34 cellular contexts compared by ENCODE assay signal in the genomic region with DNA sequence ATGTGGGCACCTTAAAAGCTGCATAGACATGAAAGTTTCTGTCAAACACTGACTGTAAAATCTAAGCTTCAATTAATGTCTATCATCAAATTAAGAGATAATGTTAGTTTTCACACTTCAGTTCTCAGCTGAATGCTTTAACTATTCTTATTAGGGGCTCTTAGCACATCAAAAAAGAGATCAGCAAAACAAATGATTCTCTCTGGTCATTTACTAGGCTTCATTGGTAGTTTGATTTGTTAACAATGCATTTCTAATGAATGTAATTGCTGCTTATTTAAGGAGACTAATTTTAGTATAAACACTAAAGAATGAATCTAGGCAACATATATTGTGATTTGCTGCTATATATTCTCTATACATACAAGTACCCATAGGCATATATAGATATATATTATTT.
A peak's percentile ranks its signal among the peaks of the same experiment; 100 is the strongest.
DNase-seq lines count a peak whose midpoint lies in the region; ATAC-seq, FAIRE-seq and TF ChIP-seq lines count a peak whose summit lies in the region.
"Had no signal": no experiment of that assay in that cellular context is flagged by ENCODE, and none has a peak within 500 bp of the region (broad histone marks: within the 10 kb centered on the region; RNA-seq: fewer than 3 reads in every experiment).

No MANE protein-coding gene starts in this region.

- no peaks in the 10 kb centered on the region for H3K23me2 ChIP-seq in H1 (ENCODE audit: low read depth, low read length)

- no peak overlapping the region for H3K18ac ChIP-seq in H1 (ENCODE audit: extremely low read depth, low read length)

- no peak overlapping the region for H4K8ac ChIP-seq in H1 (ENCODE audit: extremely low read depth, insufficient read depth, low read length)

- H3K27ac Mint-ChIP-seq in GM23338, result no peak overlapping the region
- no peak overlapping the region for H3K27ac Mint-ChIP-seq in T-helper 17 cell
- H3K27ac Mint-ChIP-seq: B cell; CD14-positive monocyte; CD4-positive, alpha-beta memory T cell; CD4-positive, alpha-beta T cell; CD4-positive, CD25-positive, alpha-beta regulatory T cell; CD8-positive, alpha-beta memory T cell; CD8-positive, alpha-beta T cell had no signal

- H3F3A ChIP-seq in GM23338 (replicated peaks; ENCODE audit: low read depth), result no peaks in the 10 kb centered on the region

- H3K27me3 ChIP-seq in GM23338 (ENCODE audit: insufficient read depth), result no peaks in the 10 kb centered on the region
- H3K27me3 ChIP-seq in H1 (replicated peaks in 1 of 4; ENCODE audit: control insufficient read depth in 3 of 4, extremely low read depth in 1 of 4, insufficient read depth in 3 of 4, low read length in 3 of 4), result no peaks in the 10 kb centered on the region; a peak in 1 of 7 replicates
- H3K27me3 ChIP-seq: BE2C; BLaER1; BLaER1 treated with 17β-estradiol and CSF1 and Interleukin-3, amounts not matched to agents 10 nM and 100 nM had no signal

- H3K36me3 ChIP-seq in GM23338 (ENCODE audit: insufficient read depth), result no peaks in the 10 kb centered on the region
- no peaks in the 10 kb centered on the region for H3K36me3 ChIP-seq in H1 (ENCODE audit: control insufficient read depth in 2 of 4, insufficient read depth in 4 of 4, low read length in 3 of 4)
- H3K36me3 ChIP-seq: BE2C; BLaER1; BLaER1 treated with 17β-estradiol and CSF1 and Interleukin-3, amounts not matched to agents 10 nM and 100 nM had no signal

- peaks cover 12% of the 10 kb centered on the region; the same call in 1 of the 3 replicates for H3K36me3 Mint-ChIP-seq in GM23338 (ENCODE audit: low read depth)
- H3K36me3 Mint-ChIP-seq in T-helper 17 cell (ENCODE audit: low read depth), result no peaks in the 10 kb centered on the region
- H3K36me3 Mint-ChIP-seq: CD14-positive monocyte; CD4-positive, alpha-beta memory T cell; CD4-positive, CD25-positive, alpha-beta regulatory T cell; CD8-positive, alpha-beta T cell had no signal

- ATAC-seq in GM23338, result no peak
- ATAC-seq in T-helper 17 cell, result no peak
- ATAC-seq: A549; CD8-positive, alpha-beta T cell had no signal

- H3K14ac ChIP-seq in H1 (ENCODE audit: insufficient read length), result no peak overlapping the region

- CTCF ChIA-PET in H1 (lab: Charles Lee; ENCODE audit: partially characterized antibody), result no interaction called here

- TF ChIP-seq POLR2A in H1 (IDR thresholded peaks at IDR 0.05; ENCODE audit: control extremely low read depth in 1 of 2, low read depth in 2 of 2, low read length in 2 of 2), result no peak

- H4K5ac ChIP-seq in H1 (ENCODE audit: insufficient read length, low read depth, low read length), result no peak overlapping the region

- no peaks in the 10 kb centered on the region for H3K79me1 ChIP-seq in H1 (ENCODE audit: low read depth, low read length)

- no peaks in the 10 kb centered on the region for H3K9me2 ChIP-seq in GM23338 (ENCODE audit: insufficient read depth)

- DNase-seq in D721Med (ENCODE audit: insufficient read length, low spot score) (no peak), GM23338 (ENCODE audit: low spot score) (no peak), H1 (ENCODE audit: low read depth in 1 of 2, low spot score in 2 of 2) (no peak), NCI-H187 treated with DMSO at 0.1 percent for 48 hours (lab: John Stamatoyannopoulos, UW) (no peak), T-helper 17 cell (no peak)
- DNase-seq in activated CD8-positive, alpha-beta memory T cell treated with anti-CD3 and anti-CD28 coated beads, Interleukin-2, amount 50 U/mL, for 48 hours, result no peak
- DNase-seq: 8988T; ACHN; AML-193; BE2C; C1 segment of cervical spinal cord; Caco-2; Calu3; CD4-positive, alpha-beta memory T cell; CD4-positive, alpha-beta T cell; CD4-positive, CD25-positive, alpha-beta regulatory T cell; CD8-positive, alpha-beta memory T cell; CD8-positive, alpha-beta T cell; COR-L47; DMS 273 treated with DMSO at 0.1 percent for 48 hours; DMS153; DMS53; DMS79; DMS79 treated with DMSO at 0.1 percent for 48 hours; DND-41; EL had no signal

- TF ChIP-seq RAD21 in H1 (IDR thresholded peaks at IDR 0.05 in 1 of 2, conservative IDR thresholded peaks at IDR 0.05 in 1 of 2; ENCODE audit: low read depth in 2 of 2, low read length in 2 of 2), result no peak

- H3K56ac ChIP-seq in H1 (replicated peaks; ENCODE audit: insufficient read length, low read depth, low read length), result no peak overlapping the region

- H2BK120ac ChIP-seq in H1 (replicated peaks; ENCODE audit: low read depth, low read length), result no peak overlapping the region

- H3K9me3 ChIP-seq in H1 (ENCODE audit: insufficient read depth in 2 of 2, low read depth in 1 of 2, low read length in 1 of 2) (no peaks in the 10 kb centered on the region), T-helper 17 cell (ENCODE audit: control insufficient read depth, low read length, poor library complexity, severe bottlenecking) (no peaks in the 10 kb centered on the region)
- H3K9me3 ChIP-seq: A549; BE2C; BLaER1; BLaER1 treated with 17β-estradiol and CSF1 and Interleukin-3, amounts not matched to agents 10 nM and 100 nM; Caco-2 had no signal

- H3K27ac ChIP-seq in GM23338 (ENCODE audit: low read depth) (no peak overlapping the region), H1 (ENCODE audit: low read depth, low read length) (no peak overlapping the region)
- H3K27ac ChIP-seq: 22Rv1; A549; BLaER1; BLaER1 treated with 17β-estradiol and CSF1 and Interleukin-3, amounts not matched to agents 10 nM and 100 nM; C4-2B had no signal

- no peak for TF ChIP-seq EP300 in H1 (IDR thresholded peaks at IDR 0.05; ENCODE audit: borderline replicate concordance in 1 of 2, low read depth in 2 of 2, low read length in 2 of 2)

- no peak overlapping the region for H2BK5ac ChIP-seq in H1 (ENCODE audit: low read depth, low read length)

- H3K4me1 ChIP-seq in GM23338 (ENCODE audit: insufficient read depth) (peaks cover 14% of the 10 kb centered on the region), H1 (replicated peaks in 1 of 4; ENCODE audit: control insufficient read depth in 3 of 4, insufficient read depth in 4 of 4, low read length in 3 of 4) (no peaks in the 10 kb centered on the region; a peak in 1 of 7 replicates)
- H3K4me1 ChIP-seq: A549; BE2C; BLaER1; BLaER1 treated with 17β-estradiol and CSF1 and Interleukin-3, amounts not matched to agents 10 nM and 100 nM; Caco-2 had no signal

- peak overlapping the region; percentile 13; the same call in 1 of the 2 replicates for H3K4me2 ChIP-seq in GM23338
- H3K4me2 ChIP-seq in H1 (ENCODE audit: insufficient read depth in 1 of 2, low read depth in 2 of 2, low read length in 2 of 2), result no peak overlapping the region
- H3K4me2 ChIP-seq: A549; BLaER1; BLaER1 treated with 17β-estradiol and CSF1 and Interleukin-3, amounts not matched to agents 10 nM and 100 nM had no signal

- peaks cover 2% of the 10 kb centered on the region for H3K27me3 Mint-ChIP-seq in GM23338 (ENCODE audit: insufficient read depth, low read depth, poor library complexity)
- H3K27me3 Mint-ChIP-seq in T-helper 17 cell, result no peaks in the 10 kb centered on the region
- H3K27me3 Mint-ChIP-seq: B cell; CD4-positive, alpha-beta memory T cell; CD4-positive, alpha-beta T cell; CD4-positive, CD25-positive, alpha-beta regulatory T cell had no signal

- H3K4me3 ChIP-seq in GM23338, result no peak overlapping the region
- no peak overlapping the region for H3K4me3 ChIP-seq in H1 (ENCODE audit: extremely low read depth in 1 of 4, insufficient read depth in 2 of 4, low read depth in 3 of 4, low read length in 4 of 4)
- H3K4me3 ChIP-seq: A549; BLaER1; BLaER1 treated with 17β-estradiol and CSF1 and Interleukin-3, amounts not matched to agents 10 nM and 100 nM had no signal

- no peak overlapping the region for H4K91ac ChIP-seq in H1 (replicated peaks; ENCODE audit: insufficient read length, low read length)

- no peaks in the 10 kb centered on the region for H4K20me1 ChIP-seq in GM23338 (replicated peaks; ENCODE audit: insufficient read depth)
- H4K20me1 ChIP-seq in H1 (replicated peaks in 1 of 2; ENCODE audit: control insufficient read depth in 1 of 2, insufficient read depth in 2 of 2, low read length in 2 of 2), result no peaks in the 10 kb centered on the region
- H4K20me1 ChIP-seq: BLaER1; BLaER1 treated with 17β-estradiol and CSF1 and Interleukin-3, amounts not matched to agents 10 nM and 100 nM had no signal

- H2AFZ ChIP-seq in GM23338 (no peak overlapping the region), H1 (ENCODE audit: low read length) (no peak overlapping the region)

- H3K79me2 ChIP-seq in GM23338 (replicated peaks; ENCODE audit: insufficient read depth) (no peaks in the 10 kb centered on the region), H1 (ENCODE audit: control insufficient read depth in 1 of 2, insufficient read depth in 2 of 2, low read length in 2 of 2) (no peaks in the 10 kb centered on the region)

- no peak overlapping the region for H2BK15ac ChIP-seq in H1 (ENCODE audit: low read length)

- no peak for TF ChIP-seq CTCF in D721Med (IDR thresholded peaks at IDR 0.05; ENCODE audit: insufficient read depth, missing control alignments)
- TF ChIP-seq CTCF in GM23338 (conservative IDR thresholded peaks at IDR 0.05; ENCODE audit: low read depth in 2 of 2), result no peak
- no peak for TF ChIP-seq CTCF in H1 (IDR thresholded peaks at IDR 0.05; ENCODE audit: control extremely low read depth in 1 of 3, insufficient read depth in 1 of 3, low read depth in 1 of 3, low read length in 3 of 3)

- H3K4me3 Mint-ChIP-seq in GM23338 (no peak overlapping the region), T-helper 17 cell (no peak overlapping the region)
- H3K4me3 Mint-ChIP-seq: B cell; CD14-positive monocyte; CD4-positive, alpha-beta memory T cell; CD4-positive, alpha-beta T cell; CD4-positive, CD25-positive, alpha-beta regulatory T cell; CD8-positive, alpha-beta memory T cell; CD8-positive, alpha-beta T cell had no signal

- no peak overlapping the region for H3K23ac ChIP-seq in H1 (ENCODE audit: insufficient read length)

- H3K4me1 Mint-ChIP-seq in GM23338, result peaks cover 13% of the 10 kb centered on the region
- no peaks in the 10 kb centered on the region for H3K4me1 Mint-ChIP-seq in T-helper 17 cell
- H3K4me1 Mint-ChIP-seq: B cell; CD14-positive monocyte; CD4-positive, alpha-beta memory T cell; CD4-positive, CD25-positive, alpha-beta regulatory T cell; CD8-positive, alpha-beta memory T cell had no signal

- POLR2A ChIA-PET in H1 (lab: Charles Lee; ENCODE audit: partially characterized antibody), result no interaction called here

- H2BK12ac ChIP-seq in H1 (ENCODE audit: low read depth, low read length), result no peak overlapping the region

- H3K9ac ChIP-seq in H1 (replicated peaks in 1 of 4; ENCODE audit: extremely low read depth in 1 of 4, low read depth in 3 of 4, low read length in 3 of 4), result no peak overlapping the region
- H3K9ac ChIP-seq: BLaER1; BLaER1 treated with 17β-estradiol and CSF1 and Interleukin-3, amounts not matched to agents 10 nM and 100 nM had no signal

- H3K9me3 Mint-ChIP-seq in GM23338, result no peaks in the 10 kb centered on the region

- H2AK5ac ChIP-seq in H1 (ENCODE audit: low read depth, low read length), result no peak overlapping the region

- FAIRE-seq in D721Med (lab: Jason Lieb, UNC) (peak; percentile 35), H1 (lab: Jason Lieb, UNC) (no peak)
- FAIRE-seq: A204.1, A549 had no signal

- H2BK20ac ChIP-seq in H1 (ENCODE audit: low read length), result no peak overlapping the region

- H3K4ac ChIP-seq in H1 (replicated peaks; ENCODE audit: insufficient read length, low read depth, low read length), result no peak overlapping the region

TF ChIP-seq in GM23338, 12 proteins besides CTCF, POLR2A, EP300 and RAD21 (continues in another document):
- TF ChIP-seq NANOG (IDR thresholded peaks at IDR 0.05; ENCODE audit: borderline replicate concordance), result peak; percentile 92

TF ChIP-seq in H1, 55 proteins besides CTCF, POLR2A, EP300 and RAD21 (continues in another document):
- no peak for TF ChIP-seq SIN3A (conservative IDR thresholded peaks at IDR 0.05 in 1 of 2, IDR thresholded peaks at IDR 0.05 in 1 of 2; ENCODE audit: low read depth in 1 of 2, low read length in 2 of 2)
